29 cellular contexts compared by ENCODE assay signal in genomic region chr5:113227798-113228197, GRCh38.
"Had no signal": no experiment of that assay in that cellular context is flagged by ENCODE, and none has a peak within 500 bp of the region (broad histone marks: within the 10 kb centered on the region; RNA-seq: fewer than 3 reads in every experiment).

No MANE protein-coding gene starts in this region.

- ATAC-seq: activated CD4-positive, CD25-positive, alpha-beta regulatory T cell treated with anti-CD3 and anti-CD28 coated beads, Interleukin-2, amount 50 U/mL, for 24 hours; activated CD8-positive, alpha-beta T cell treated with anti-CD3 and anti-CD28 coated beads for 36 hours; activated T-cell treated with anti-CD3 and anti-CD28 coated beads, Interleukin-2, amount 50 U/mL, for 4 hours; activated T-helper 17 cell treated with anti-CD3 and anti-CD28 coated beads, Interleukin-2, amount 50 U/mL, for 72 hours; esophagus mucosa; T-helper 17 cell had no signal

- FAIRE-seq: astrocyte, bronchial epithelial cell, frontal cortex had no signal

- DNase-seq: activated B cell treated with CpG ODN at 0.5 μM for 24 hours; activated CD4-positive, alpha-beta T cell treated with anti-CD3 and anti-CD28 coated beads for 48 hours; activated CD4-positive, alpha-beta T cell treated with anti-CD3 and anti-CD28 coated beads, Interleukin-2, amount 50 U/mL, for 1 hour; activated CD4-positive, alpha-beta T cell treated with anti-CD3 and anti-CD28 coated beads, Interleukin-2, amount 50 U/mL, for 48 hours; activated CD8-positive, alpha-beta memory T cell treated with anti-CD3 and anti-CD28 coated beads for 24 hours; activated CD8-positive, alpha-beta T cell treated with anti-CD3 and anti-CD28 coated beads for 36 hours; activated effector memory CD4-positive, alpha-beta T cell treated with Interleukin-2 at 50 U/mL for 16 hours; activated gamma-delta T cell treated with Interleukin-2 at 50 U/mL for 16 hours; activated naive CD4-positive, alpha-beta T cell treated with anti-CD3 and anti-CD28 coated beads, Interleukin-2, amount 50 U/mL, for 16 hours; activated naive CD4-positive, alpha-beta T cell treated with Interleukin-2 at 50 U/mL for 16 hours; activated T-cell treated with anti-CD3 and anti-CD28 coated beads, Interleukin-2, amount 50 U/mL, for 4 hours; amniotic stem cell; anterior cingulate cortex; brain microvascular endothelial cell; dorsolateral prefrontal cortex; effector memory CD4-positive, alpha-beta T cell; endodermal cell; foreskin fibroblast; head of caudate nucleus; T-helper 17 cell; T1000; WERI-Rb-1 had no signal

- H3K4me3 ChIP-seq: coronary artery, dorsolateral prefrontal cortex had no signal

- H3K36me3 ChIP-seq: brain microvascular endothelial cell had no signal

- H3K27ac ChIP-seq: brain microvascular endothelial cell, coronary artery, dorsolateral prefrontal cortex, WERI-Rb-1 had no signal

- H3K27me3 ChIP-seq: brain microvascular endothelial cell had no signal
